ENCODE assay signal across 18 cellular contexts in the genomic region with DNA sequence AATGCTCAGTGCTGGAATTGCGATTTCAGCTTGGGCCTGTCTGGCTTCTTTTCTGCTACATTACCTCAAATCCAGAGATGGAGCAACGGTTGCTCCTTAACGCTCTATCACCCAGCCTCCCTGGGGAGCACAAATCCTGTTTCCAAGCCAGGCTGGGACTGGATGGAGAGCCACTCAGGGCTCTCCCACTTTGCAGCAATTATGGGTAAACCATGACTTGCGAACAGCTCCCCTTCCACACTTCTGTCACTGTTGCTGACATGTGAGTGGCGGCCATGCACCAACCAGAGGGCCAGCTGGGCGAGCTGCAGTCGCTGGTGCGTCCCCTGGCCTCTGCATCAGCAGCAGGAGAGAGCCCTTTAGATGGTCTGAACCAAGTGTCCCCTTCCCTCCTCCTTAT.
DNase-seq lines count a peak whose midpoint lies in the region; ATAC-seq and TF ChIP-seq lines count a peak whose summit lies in the region.
"Had no signal": no experiment of that assay in that cellular context is flagged by ENCODE, and none has a peak within 500 bp of the region (broad histone marks: within the 10 kb centered on the region; RNA-seq: fewer than 3 reads in every experiment).

No MANE protein-coding gene starts in this region.

- TF ChIP-seq POLR2A in uterus (IDR thresholded peaks at IDR 0.05) (no peak), prostate gland (IDR thresholded peaks at IDR 0.05) (no peak)

- no peak for TF ChIP-seq CTCF in uterus (IDR thresholded peaks at IDR 0.05)
- no peak for TF ChIP-seq CTCF in prostate gland (IDR thresholded peaks at IDR 0.05)

- H3K9me3 ChIP-seq in muscle layer of colon (ENCODE audit: low read length) (no peaks in the 10 kb centered on the region), uterus (no peaks in the 10 kb centered on the region), prostate gland (no peaks in the 10 kb centered on the region)
- H3K9me3 ChIP-seq: A549, upper lobe of left lung had no signal

- ATAC-seq in GM18867 (IDR thresholded peaks at IDR 0.05; ENCODE audit: unreplicated experiment), result no peak
- ATAC-seq: A549 had no signal

- H3K27ac ChIP-seq in muscle layer of colon (ENCODE audit: low read depth, low read length) (peak overlapping the region; percentile 25), uterus (peak overlapping the region; percentile 84 to 94), prostate gland (peak overlapping the region in 1 of 2 donors; percentile 39)
- H3K27ac ChIP-seq: A549, KMS-11, upper lobe of left lung had no signal

- WGBS in prostate gland, result 78% methylated on average over 8 of the region's 8 CpGs

- H3K27me3 ChIP-seq in muscle layer of colon (ENCODE audit: control insufficient read depth in 1 of 2, insufficient read depth in 2 of 2, low read length in 2 of 2) (no peaks in the 10 kb centered on the region), uterus (no peaks in the 10 kb centered on the region), prostate gland (replicated peaks; ENCODE audit: insufficient read depth) (no peaks in the 10 kb centered on the region)
- H3K27me3 ChIP-seq: upper lobe of left lung had no signal

- intact Hi-C loops in uterus (cut with DNase I; ENCODE audit: low total_unique reads) (no loop called here), prostate gland (cut with DNase I) (no loop called here)

- H3K4me1 ChIP-seq in muscle layer of colon (ENCODE audit: insufficient read depth, low read length) (peaks cover 39% of the 10 kb centered on the region), uterus (peaks cover 7 to 14% of the 10 kb centered on the region in 2 donors), prostate gland (replicated peaks) (peaks cover 7% of the 10 kb centered on the region)
- H3K4me1 ChIP-seq: upper lobe of left lung had no signal

- no peak overlapping the region for H3K4me3 ChIP-seq in muscle layer of colon (ENCODE audit: low read depth in 1 of 2, low read length in 2 of 2)
- no peak overlapping the region for H3K4me3 ChIP-seq in uterus
- H3K4me3 ChIP-seq in prostate gland, result no peak overlapping the region
- H3K4me3 ChIP-seq: A549, upper lobe of left lung had no signal

- DNase-seq in activated effector memory CD4-positive, alpha-beta T cell treated with anti-CD3 and anti-CD28 coated beads, Interleukin-2, amount 50 U/mL, for 16 hours, result peak; percentile 34
- no peak for DNase-seq in activated effector memory CD4-positive, alpha-beta T cell treated with Interleukin-2 at 50 U/mL for 16 hours
- DNase-seq in SK-N-DZ (ENCODE audit: low spot score) (peak; percentile 42), uterus (peak in 1 of 2 donors; percentile 44), globus pallidus (ENCODE audit: low spot score) (no peak), prostate gland (ENCODE audit: low spot score) (no peak)
- DNase-seq: activated CD4-positive, CD25-positive, alpha-beta regulatory T cell; CD4-positive, alpha-beta memory T cell; central memory CD4-positive, alpha-beta T cell; DND-41; effector CD4-positive, alpha-beta T cell; kidney; NCI-H1048 had no signal

- H3K9ac ChIP-seq in muscle layer of colon (ENCODE audit: low read length), result no peak overlapping the region
- H3K9ac ChIP-seq: KMS-11 had no signal

- H3K36me3 ChIP-seq in muscle layer of colon (ENCODE audit: insufficient read depth, low read length), result no peaks in the 10 kb centered on the region
- H3K36me3 ChIP-seq in uterus, result no peaks in the 10 kb centered on the region
- no peaks in the 10 kb centered on the region for H3K36me3 ChIP-seq in prostate gland
- H3K36me3 ChIP-seq: upper lobe of left lung had no signal

Comparison
In these comparisons a context has a peak if more than half of its experiments do, and no peak if none do; other contexts are left out.
1. DNase-seq: peak in activated effector memory CD4-positive, alpha-beta T cell treated with anti-CD3 and anti-CD28 coated beads, Interleukin-2, amount 50 U/mL, for 16 hours (single experiment) and SK-N-DZ (single experiment); none in activated effector memory CD4-positive, alpha-beta T cell treated with Interleukin-2 at 50 U/mL for 16 hours (single experiment), globus pallidus (single experiment) and prostate gland (single experiment).